ENCODE assay signal across 9 cellular contexts in genomic region chr17:41813039-41813680, GRCh38. TPM values are rescaled to one million over a fixed set of nuclear protein-coding genes. Genes with fewer than 3 reads are reported as not detected.
DNase-seq lines count a peak whose midpoint lies in the region; ATAC-seq and TF ChIP-seq lines count a peak whose summit lies in the region.
"Had no signal": no experiment of that assay in that cellular context is flagged by ENCODE, and none has a peak within 500 bp of the region (broad histone marks: within the 10 kb centered on the region; RNA-seq: fewer than 3 reads in every experiment).

No MANE protein-coding gene starts in this region.

- no peak for ATAC-seq in CD8-positive, alpha-beta T cell
- peak; percentile 1 for ATAC-seq in Panc1
- no peak for ATAC-seq in GM21825 (IDR thresholded peaks at IDR 0.05; ENCODE audit: unreplicated experiment)
- no peak for ATAC-seq in HG03280 (IDR thresholded peaks at IDR 0.05; ENCODE audit: unreplicated experiment)
- ATAC-seq in GM18909 (IDR thresholded peaks at IDR 0.05; ENCODE audit: poor library complexity, unreplicated experiment): no peak

- H3K27me3 Mint-ChIP-seq in CD8-positive, alpha-beta T cell (ENCODE audit: low read depth): peaks cover 2% of the 10 kb centered on the region

- H3K4me1 ChIP-seq in CD8-positive, alpha-beta T cell (ENCODE audit: insufficient read depth, low read length): peaks cover 26% of the 10 kb centered on the region
- H3K4me1 ChIP-seq in Panc1 (ENCODE audit: control insufficient read depth, insufficient read depth, low read length) (peaks cover 25% of the 10 kb centered on the region), esophagus (ENCODE audit: control insufficient read depth in 2 of 2, insufficient read depth in 2 of 2, low read length in 1 of 2) (peaks cover 5 to 10% of the 10 kb centered on the region in 2 donors), trophoblast cell (ENCODE audit: control insufficient read depth in 1 of 2, insufficient read depth in 2 of 2, low read length in 2 of 2) (peaks cover 14 to 19% of the 10 kb centered on the region in 2 experiments)

- no peak overlapping the region for H3K27ac ChIP-seq in CD8-positive, alpha-beta T cell (ENCODE audit: low read depth, low read length)
- H3K27ac ChIP-seq in Panc1 (ENCODE audit: low read length): peak overlapping the region; percentile 99
- H3K27ac ChIP-seq in esophagus (ENCODE audit: low read depth in 2 of 2, low read length in 1 of 2): peak overlapping the region in 1 of 2 donors; percentile 19
- H3K27ac ChIP-seq in trophoblast cell (ENCODE audit: low read depth, low read length): peak overlapping the region; percentile 51

- H3K18ac ChIP-seq in trophoblast cell (ENCODE audit: low read length): peak overlapping the region; percentile 71

- H2BK12ac ChIP-seq in trophoblast cell (ENCODE audit: low read length): peak overlapping the region; percentile 53

- H3K4me3 Mint-ChIP-seq in CD8-positive, alpha-beta T cell: peak overlapping the region; percentile 63

- POLR2A ChIA-PET in CD8-positive, alpha-beta T cell (lab: Charles Lee): no interaction called here
- POLR2A ChIA-PET in Panc1 (lab: Charles Lee): interaction anchor here (0.7 kb wide), 2 partner anchors 11 to 52 kb away, joined by 3 to 5 read pairs; no protein-coding TSS in a partner anchor

- no peaks in the 10 kb centered on the region for H3K9me3 ChIP-seq in CD8-positive, alpha-beta T cell (ENCODE audit: low read length)
- H3K9me3 ChIP-seq in Panc1 (ENCODE audit: control insufficient read depth, insufficient read depth, low read depth, low read length): no peaks in the 10 kb centered on the region
- H3K9me3 ChIP-seq in esophagus (ENCODE audit: control insufficient read depth in 2 of 2, insufficient read depth in 1 of 2, low read depth in 1 of 2, low read length in 1 of 2): no peaks in the 10 kb centered on the region
- no peaks in the 10 kb centered on the region for H3K9me3 ChIP-seq in trophoblast cell (ENCODE audit: insufficient read depth, low read depth, low read length)

- 24 to 26% methylated on average over 16 to 20 of the region's 20 CpGs for whole genome bisulfite sequencing in esophagus, 2 donors
- no CpG with 5 or more reads among the region's 20 CpGs for WGBS in trophoblast cell (ENCODE audit: extremely low coverage, insufficient coverage, insufficient read length)

- CTCF ChIA-PET in CD8-positive, alpha-beta T cell (lab: Charles Lee): interaction anchor here (4.6 kb wide), 1 partner anchor 11 kb away, joined by 34 read pairs; no protein-coding TSS in a partner anchor
- CTCF ChIA-PET in Panc1 (lab: Charles Lee): no interaction called here

- peak overlapping the region; percentile 77 for H4K8ac ChIP-seq in trophoblast cell (ENCODE audit: low read depth, low read length)

- no peaks in the 10 kb centered on the region for H3K27me3 ChIP-seq in CD8-positive, alpha-beta T cell (ENCODE audit: insufficient read depth, low read length)
- H3K27me3 ChIP-seq in Panc1 (ENCODE audit: control insufficient read depth, insufficient read depth, low read length) (no peaks in the 10 kb centered on the region), esophagus (ENCODE audit: control insufficient read depth in 1 of 2, insufficient read depth in 2 of 2, low read length in 2 of 2) (no peaks in the 10 kb centered on the region), trophoblast cell (ENCODE audit: insufficient read depth, low read length) (no peaks in the 10 kb centered on the region)

- TF ChIP-seq CTCF in CD8-positive, alpha-beta T cell (IDR thresholded peaks at IDR 0.05): no peak
- TF ChIP-seq CTCF in Panc1 (IDR thresholded peaks at IDR 0.05): no peak

- H3K4ac ChIP-seq in trophoblast cell (ENCODE audit: low read depth, low read length): peak overlapping the region; percentile 80

- DNase-seq in CD8-positive, alpha-beta T cell: no peak
- DNase-seq in Panc1 (ENCODE audit: low read depth, low spot score): no peak
- DNase-seq in trophoblast cell: no peak
- DNase-seq in DMS53 treated with DMSO at 0.1 percent for 48 hours (lab: John Stamatoyannopoulos, UW; ENCODE audit: unreplicated experiment): no peak

- H3K4me2 ChIP-seq in trophoblast cell (ENCODE audit: low read length): peak overlapping the region; percentile 74

- no TSS peak for BruUV-seq in Panc1 (replicated peaks; lab: Mats Ljungman, UMichigan)

- H4K91ac ChIP-seq in trophoblast cell (ENCODE audit: low read depth, low read length): peak overlapping the region; percentile 81

- no peaks in the 10 kb centered on the region for H3K9me3 Mint-ChIP-seq in CD8-positive, alpha-beta T cell

- H3K14ac ChIP-seq in trophoblast cell (ENCODE audit: low read length): peak overlapping the region; percentile 75

- peaks cover 2% of the 10 kb centered on the region for H3K36me3 Mint-ChIP-seq in CD8-positive, alpha-beta T cell

- H2AFZ ChIP-seq in trophoblast cell (ENCODE audit: insufficient read depth, low read length, poor library complexity): peak overlapping the region; percentile 57

- peak overlapping the region; percentile 28 for H3K9ac ChIP-seq in trophoblast cell (ENCODE audit: low read length)

- peak overlapping the region; percentile 72 for H2BK120ac ChIP-seq in trophoblast cell (ENCODE audit: insufficient read depth, low read length, poor library complexity)

- peak overlapping the region; percentile 93 for H3K4me3 ChIP-seq in CD8-positive, alpha-beta T cell (ENCODE audit: low read depth, low read length)
- H3K4me3 ChIP-seq in Panc1 (ENCODE audit: low read depth in 2 of 2, low read length in 2 of 2) (peak overlapping the region; percentile 74 to 80), esophagus (ENCODE audit: low read depth in 1 of 2, low read length in 2 of 2) (peak overlapping the region; percentile 23 to 27), trophoblast cell (ENCODE audit: low read depth, low read length) (peak overlapping the region; percentile 81)
- H3K4me3 ChIP-seq: K562 had no signal

- no peaks in the 10 kb centered on the region for H3K36me3 ChIP-seq in CD8-positive, alpha-beta T cell (ENCODE audit: insufficient read depth, low read length)
- H3K36me3 ChIP-seq in Panc1 (ENCODE audit: control insufficient read depth, insufficient read depth, low read length) (peaks cover under 1% of the 10 kb centered on the region), esophagus (ENCODE audit: control insufficient read depth in 2 of 2, insufficient read depth in 2 of 2, low read length in 1 of 2) (no peaks in the 10 kb centered on the region), trophoblast cell (ENCODE audit: control insufficient read depth in 1 of 2, insufficient read depth in 2 of 2, low read length in 2 of 2) (peaks cover 4 to 11% of the 10 kb centered on the region in 2 experiments)

- H3K79me1 ChIP-seq in trophoblast cell (ENCODE audit: low read length): peaks cover 21% of the 10 kb centered on the region

- peak overlapping the region; percentile 76 for H4K12ac ChIP-seq in trophoblast cell (ENCODE audit: low read depth, low read length)

- H3K4me1 Mint-ChIP-seq in CD8-positive, alpha-beta T cell (ENCODE audit: low read depth): peaks cover 23% of the 10 kb centered on the region

- H2BK5ac ChIP-seq in trophoblast cell (ENCODE audit: low read depth, low read length, poor library complexity): peak overlapping the region; percentile 78

- no peak overlapping the region for H3K23ac ChIP-seq in trophoblast cell (ENCODE audit: low read length)

- in situ Hi-C loops in Panc1 (cut with HindIII; ENCODE audit: low pct_unique_long_range_greater_than_20kb, low sequenced_read_pairs): no loop called here

- H3K27ac Mint-ChIP-seq in CD8-positive, alpha-beta T cell: no peak overlapping the region

- peaks cover 11% of the 10 kb centered on the region for H3K79me2 ChIP-seq in trophoblast cell (ENCODE audit: control insufficient read depth, insufficient read depth, low read length, poor library complexity)

- H2AK5ac ChIP-seq in trophoblast cell (ENCODE audit: low read length): peak overlapping the region; percentile 74

- intact Hi-C loops in CD8-positive, alpha-beta T cell (cut with DNase I, micrococcal nuclease): loop anchor here (2.0 kb wide), 2 partner anchors 52 to 124 kb away; partner anchors contain the start of genes KLHL11 (in 2 of the 2) and EIF1 (in 1 of the 2)
- intact Hi-C loops in Panc1 (cut with micrococcal nuclease; ENCODE audit: unreplicated experiment): no loop called here

RNA-seq across cellular contexts. Expression of gene FKBP10, which starts 0.4 kb away (rescaled TPM):
- total RNA-seq in CD8-positive, alpha-beta T cell: under 1 TPM in 1 of 2 experiments, not detected in 1; 0.38 TPM
- total RNA-seq in Panc1 (2021; ENCODE audit: unreplicated experiment): 190 TPM
- 299 TPM for polyA plus RNA-seq in Panc1 (2012; ENCODE audit: insufficient read length)
- polyA plus RNA-seq in esophagus: 1 to 10 TPM; 5.8 to 5.9 TPM
- 181 and 187 TPM in 2 replicates for polyA plus RNA-seq in trophoblast cell (2013)

RNA-seq across cellular contexts. Expression of gene P3H4, which starts 1.4 kb away (rescaled TPM):
- 1 to 10 TPM in 1 of 2 experiments, under 1 TPM in 1; 0.89 to 1.0 TPM for total RNA-seq in CD8-positive, alpha-beta T cell
- total RNA-seq in Panc1 (2021; ENCODE audit: unreplicated experiment): 58.9 TPM
- polyA plus RNA-seq in Panc1 (2012; ENCODE audit: insufficient read length): 110 TPM
- polyA plus RNA-seq in esophagus: 1 to 10 TPM; 1.7 TPM
- 27.5 and 27.8 TPM in 2 replicates for polyA plus RNA-seq in trophoblast cell (2013)

RNA-seq across cellular contexts. Expression of gene NT5C3B, which starts 22.9 kb away (rescaled TPM):
- 10 to 100 TPM; 26.5 to 27.0 TPM for total RNA-seq in CD8-positive, alpha-beta T cell
- total RNA-seq in Panc1 (2021; ENCODE audit: unreplicated experiment): 118 TPM
- 135 TPM for polyA plus RNA-seq in Panc1 (2012; ENCODE audit: insufficient read length)
- 10 to 100 TPM; 35.9 to 36.0 TPM for polyA plus RNA-seq in esophagus
- 45.0 and 48.0 TPM in 2 replicates for polyA plus RNA-seq in trophoblast cell (2013)

RNA-seq across cellular contexts. Expression of gene KLHL10, which starts 24.5 kb away (rescaled TPM):
- not detected for total RNA-seq in CD8-positive, alpha-beta T cell
- not detected for total RNA-seq in Panc1 (2021; ENCODE audit: unreplicated experiment)
- not detected for polyA plus RNA-seq in Panc1 (2012; ENCODE audit: insufficient read length)
- polyA plus RNA-seq in esophagus: under 1 TPM; 0.22 to 0.39 TPM
- polyA plus RNA-seq in trophoblast cell (2013): 0.03 and 0.05 TPM in 2 replicates
- total RNA-seq: K562 had no signal

RNA-seq across cellular contexts. Expression of gene JUP, which starts 26.6 kb away (rescaled TPM):
- 1 to 10 TPM; 1.0 to 1.8 TPM for total RNA-seq in CD8-positive, alpha-beta T cell
- total RNA-seq in Panc1 (2021; ENCODE audit: unreplicated experiment): 352 TPM
- 528 TPM for polyA plus RNA-seq in Panc1 (2012; ENCODE audit: insufficient read length)
- 100 to 1,000 TPM; 445 to 752 TPM for polyA plus RNA-seq in esophagus
- 367 and 395 TPM in 2 replicates for polyA plus RNA-seq in trophoblast cell (2013)

Comparison
In these comparisons a context has a peak if more than half of its experiments do, and no peak if none do; other contexts are left out.
1. H3K4me3 ChIP-seq: peak in every context shown above with its lines; median percentile 93 in CD8-positive, alpha-beta T cell; 81 in trophoblast cell; 77 in Panc1; 25 in esophagus.
2. RNA of gene FKBP10, which starts 0.4 kb away (total RNA-seq): 190 TPM in Panc1 (single experiment); 0.38 TPM in CD8-positive, alpha-beta T cell; every median in the first group is over 100 times any median in the second.
3. RNA of gene P3H4, which starts 1.4 kb away (total RNA-seq): 58.9 TPM in Panc1 (single experiment); 0.89 to 1.0 TPM in CD8-positive, alpha-beta T cell; every median in the first group is over 10 times any median in the second.